28 cellular contexts compared by ENCODE assay signal in genomic region chr4:176579233-176579632, GRCh38.
DNase-seq lines count a peak whose midpoint lies in the region; ATAC-seq and TF ChIP-seq lines count a peak whose summit lies in the region.
"Had no signal": no experiment of that assay in that cellular context is flagged by ENCODE, and none has a peak within 500 bp of the region (broad histone marks: within the 10 kb centered on the region; RNA-seq: fewer than 3 reads in every experiment).

No MANE protein-coding gene starts in this region.

- TF ChIP-seq POLR2A in right lobe of liver (IDR thresholded peaks at IDR 0.05), result no peak

- H3K27me3 ChIP-seq in right lobe of liver, result no peaks in the 10 kb centered on the region
- H3K27me3 ChIP-seq: BLaER1 had no signal

- TF ChIP-seq CTCF in right lobe of liver (IDR thresholded peaks at IDR 0.05), result no peak

- H3K27ac Mint-ChIP-seq in activated CD4-positive, alpha-beta T cell treated with anti-CD3 and anti-CD28 coated beads, Interleukin-2, amount 10 ng/mL, durations not matched to agents 7 days and 5 days, result no peak overlapping the region
- no peak overlapping the region for H3K27ac Mint-ChIP-seq in activated naive CD8-positive, alpha-beta T cell treated with anti-CD3 and anti-CD28 coated beads, Interleukin-2, amount 50 U/mL, for 24 hours
- H3K27ac Mint-ChIP-seq: activated naive CD4-positive, alpha-beta T cell treated with anti-CD3 and anti-CD28 coated beads, Interleukin-2, amount 50 U/mL, for 72 hours; HFFc6; type B pancreatic cell had no signal

- no peaks in the 10 kb centered on the region for H3K36me3 Mint-ChIP-seq in activated CD4-positive, alpha-beta T cell treated with anti-CD3 and anti-CD28 coated beads, Interleukin-2, amount 10 ng/mL, durations not matched to agents 7 days and 5 days (ENCODE audit: low read depth)
- H3K36me3 Mint-ChIP-seq in activated naive CD8-positive, alpha-beta T cell treated with anti-CD3 and anti-CD28 coated beads, Interleukin-2, amount 50 U/mL, for 24 hours (ENCODE audit: low read depth), result no peaks in the 10 kb centered on the region
- H3K36me3 Mint-ChIP-seq: activated naive CD4-positive, alpha-beta T cell treated with anti-CD3 and anti-CD28 coated beads, Interleukin-2, amount 50 U/mL, for 72 hours; type B pancreatic cell had no signal

- intact Hi-C loops in right lobe of liver (cut with DNase I), result no loop called here

- H3K36me3 ChIP-seq in right lobe of liver, result no peaks in the 10 kb centered on the region
- H3K36me3 ChIP-seq: BLaER1 had no signal

- no peaks in the 10 kb centered on the region for H3K4me1 Mint-ChIP-seq in activated CD4-positive, alpha-beta T cell treated with anti-CD3 and anti-CD28 coated beads, Interleukin-2, amount 10 ng/mL, durations not matched to agents 7 days and 5 days
- no peaks in the 10 kb centered on the region for H3K4me1 Mint-ChIP-seq in activated naive CD8-positive, alpha-beta T cell treated with anti-CD3 and anti-CD28 coated beads, Interleukin-2, amount 50 U/mL, for 24 hours

- H3K27me3 Mint-ChIP-seq in activated CD4-positive, alpha-beta T cell treated with anti-CD3 and anti-CD28 coated beads, Interleukin-2, amount 10 ng/mL, durations not matched to agents 7 days and 5 days, result no peaks in the 10 kb centered on the region
- no peaks in the 10 kb centered on the region for H3K27me3 Mint-ChIP-seq in activated naive CD8-positive, alpha-beta T cell treated with anti-CD3 and anti-CD28 coated beads, Interleukin-2, amount 50 U/mL, for 24 hours

- no peak overlapping the region for H3K4me3 Mint-ChIP-seq in activated CD4-positive, alpha-beta T cell treated with anti-CD3 and anti-CD28 coated beads, Interleukin-2, amount 10 ng/mL, durations not matched to agents 7 days and 5 days
- H3K4me3 Mint-ChIP-seq in activated naive CD8-positive, alpha-beta T cell treated with anti-CD3 and anti-CD28 coated beads, Interleukin-2, amount 50 U/mL, for 24 hours, result no peak overlapping the region
- H3K4me3 Mint-ChIP-seq: HFFc6, type B pancreatic cell had no signal

- no peaks in the 10 kb centered on the region for H3K9me3 Mint-ChIP-seq in activated CD4-positive, alpha-beta T cell treated with anti-CD3 and anti-CD28 coated beads, Interleukin-2, amount 10 ng/mL, durations not matched to agents 7 days and 5 days
- peaks cover 3% of the 10 kb centered on the region for H3K9me3 Mint-ChIP-seq in activated naive CD8-positive, alpha-beta T cell treated with anti-CD3 and anti-CD28 coated beads, Interleukin-2, amount 50 U/mL, for 24 hours
- H3K9me3 Mint-ChIP-seq: HFFc6, type B pancreatic cell had no signal

- CTCF ChIA-PET in activated CD4-positive, alpha-beta T cell treated with anti-CD3 and anti-CD28 coated beads, Interleukin-2, amount 10 ng/mL, durations not matched to agents 7 days and 5 days (lab: Charles Lee), result no interaction called here

- POLR2A ChIA-PET in activated CD4-positive, alpha-beta T cell treated with anti-CD3 and anti-CD28 coated beads, Interleukin-2, amount 10 ng/mL, durations not matched to agents 7 days and 5 days (lab: Charles Lee), result no interaction called here

- no peaks in the 10 kb centered on the region for H3K4me1 ChIP-seq in right lobe of liver
- H3K4me1 ChIP-seq: BLaER1, parathyroid adenoma had no signal

- WGBS in right lobe of liver (ENCODE audit: insufficient coverage, low coverage, low lambda C conversion rate, missing lambda C conversion rate), result 22% methylated on average over 6 of the region's 6 CpGs

- peak; percentile 69 to 91 (median 76) for ATAC-seq in right lobe of liver
- ATAC-seq in activated naive CD8-positive, alpha-beta T cell treated with anti-CD3 and anti-CD28 coated beads, Interleukin-2, amount 50 U/mL, for 24 hours, result no peak
- no peak for ATAC-seq in HG03460 (IDR thresholded peaks at IDR 0.05; ENCODE audit: unreplicated experiment)
- ATAC-seq in GM21737 (IDR thresholded peaks at IDR 0.05; ENCODE audit: unreplicated experiment), result no peak
- ATAC-seq: activated naive CD4-positive, alpha-beta T cell treated with anti-CD3 and anti-CD28 coated beads, Interleukin-2, amount 50 U/mL, for 72 hours; right cardiac atrium had no signal

- H3K27ac ChIP-seq in right lobe of liver, result no peak overlapping the region
- H3K27ac ChIP-seq: BLaER1, HL-60, parathyroid adenoma, SK-N-MC had no signal

- no peak overlapping the region for H3K4me3 ChIP-seq in right lobe of liver
- H3K4me3 ChIP-seq: BLaER1, lung, SK-N-MC had no signal

- peak; percentile 62 for DNase-seq in COR-L47 (lab: John Stamatoyannopoulos, UW)
- peak in 2 of 3 experiments; percentile 27 to 75 for DNase-seq in NCI-H1417 (lab: John Stamatoyannopoulos, UW)
- peak; percentile 59 for DNase-seq in NCI-H774 (lab: John Stamatoyannopoulos, UW)
- no peak for DNase-seq in right lobe of liver
- DNase-seq in activated CD4-positive, alpha-beta T cell treated with anti-CD3 and anti-CD28 coated beads, Interleukin-2, amount 10 ng/mL, durations not matched to agents 7 days and 5 days, result no peak
- no peak for DNase-seq in activated naive CD8-positive, alpha-beta T cell treated with anti-CD3 and anti-CD28 coated beads, Interleukin-2, amount 50 U/mL, for 24 hours
- DNase-seq: activated T-cell treated with anti-CD3 and anti-CD28 coated beads for 4 hours; anterior cingulate cortex; DND-41; effector CD8-positive, alpha-beta T cell; erythroblast; HFFc6; kidney; NCI-H1048; NCI-H2029 treated with DMSO at 0.1 percent for 48 hours; NCI-H524; right cardiac atrium; stimulated activated CD4-positive, alpha-beta T cell treated with anti-CD3 and anti-CD28 coated beads, Interleukin-12 subunit alpha, Interleukin-12 subunit beta, amount 100 ng/mL, for 4 hours; stimulated activated CD4-positive, alpha-beta T cell treated with anti-CD3 and anti-CD28 coated beads, Interleukin-4, amount 100 ng/mL, for 1 hour had no signal

- H3K9me3 ChIP-seq in right lobe of liver, result no peaks in the 10 kb centered on the region
- H3K9me3 ChIP-seq: BLaER1 had no signal

Comparison
In these comparisons a context has a peak if more than half of its experiments do, and no peak if none do; other contexts are left out.
1. DNase-seq: peak in COR-L47 (single experiment), NCI-H1417 (2 of 3) and NCI-H774 (single experiment); none in right lobe of liver (0 of 3), activated CD4-positive, alpha-beta T cell treated with anti-CD3 and anti-CD28 coated beads, Interleukin-2, amount 10 ng/mL, durations not matched to agents 7 days and 5 days (single experiment) and activated naive CD8-positive, alpha-beta T cell treated with anti-CD3 and anti-CD28 coated beads, Interleukin-2, amount 50 U/mL, for 24 hours (single experiment).
2. ATAC-seq: peak in right lobe of liver (4 of 4); none in activated naive CD8-positive, alpha-beta T cell treated with anti-CD3 and anti-CD28 coated beads, Interleukin-2, amount 50 U/mL, for 24 hours (single experiment), HG03460 (single experiment) and GM21737 (single experiment).